Comparison of ENCODE assay signal across 1 cellular context in the genomic region with DNA sequence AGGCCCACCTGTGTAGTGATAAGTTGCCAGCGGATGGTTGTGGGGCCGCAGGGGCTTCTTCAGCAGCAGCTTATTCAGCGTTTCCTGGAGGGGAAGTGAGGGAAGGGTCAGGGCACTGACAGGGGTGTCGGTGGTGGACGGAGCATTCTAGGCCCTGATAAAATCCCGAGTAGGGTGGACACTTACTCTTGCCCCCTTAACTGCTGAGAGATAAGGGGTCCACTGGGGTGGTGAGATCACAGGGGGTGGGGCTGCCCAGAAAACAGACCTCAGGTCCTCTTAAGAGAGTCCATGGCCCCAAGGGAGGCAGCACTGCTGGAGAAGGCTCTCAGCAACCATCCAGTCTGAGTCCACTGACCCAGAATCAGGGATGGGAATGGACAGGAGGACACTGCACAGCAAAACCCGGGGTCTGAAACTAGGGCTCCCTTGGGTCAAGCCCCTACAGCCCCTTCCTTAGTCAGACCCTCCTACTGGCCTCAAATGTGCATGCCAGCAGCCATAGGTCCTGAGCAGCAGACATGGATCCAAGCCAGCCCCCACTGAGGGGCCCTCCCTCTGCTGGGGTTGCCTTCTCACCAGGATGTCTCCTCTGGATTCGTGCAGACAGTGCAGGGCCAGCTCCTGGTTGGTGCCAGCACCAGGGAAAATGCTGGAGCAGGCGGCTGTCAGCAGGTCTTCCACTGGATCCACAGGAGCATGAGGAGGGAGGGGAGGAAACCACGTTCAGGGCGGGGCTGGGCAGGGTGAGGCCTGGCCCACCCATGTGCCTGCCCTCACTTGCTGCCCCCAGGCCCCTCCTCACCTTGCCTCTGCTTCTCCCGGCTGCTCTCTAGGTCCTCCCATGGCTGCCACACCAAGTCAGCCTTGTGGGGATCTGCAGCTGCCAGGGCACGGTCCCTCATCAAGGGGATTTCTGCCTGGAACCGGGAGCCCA.
TF ChIP-seq lines count a peak whose summit lies in the region.

No MANE protein-coding gene starts in this region.

TF ChIP-seq in endothelial cell of umbilical vein, 7 proteins besides CTCF, POLR2A, EP300 and RAD21 (continued from another document):
- TF ChIP-seq GATA2 (IDR thresholded peaks at IDR 0.05; ENCODE audit: insufficient read depth, insufficient read length, low read depth, low read length) (no peak), MYC (IDR thresholded peaks at IDR 0.05; ENCODE audit: low read depth, low read length) (no peak), FOS (IDR thresholded peaks at IDR 0.05; ENCODE audit: borderline replicate concordance, insufficient read depth, low read length) (no peak), POLR2AphosphoS5 (IDR thresholded peaks at IDR 0.05; ENCODE audit: insufficient read depth, low read depth, low read length) (no peak), JUN (IDR thresholded peaks at IDR 0.05; ENCODE audit: borderline replicate concordance, insufficient read depth, insufficient read length, low read depth) (no peak)
